Comparison of ENCODE assay signal across 23 cellular contexts in the genomic region with DNA sequence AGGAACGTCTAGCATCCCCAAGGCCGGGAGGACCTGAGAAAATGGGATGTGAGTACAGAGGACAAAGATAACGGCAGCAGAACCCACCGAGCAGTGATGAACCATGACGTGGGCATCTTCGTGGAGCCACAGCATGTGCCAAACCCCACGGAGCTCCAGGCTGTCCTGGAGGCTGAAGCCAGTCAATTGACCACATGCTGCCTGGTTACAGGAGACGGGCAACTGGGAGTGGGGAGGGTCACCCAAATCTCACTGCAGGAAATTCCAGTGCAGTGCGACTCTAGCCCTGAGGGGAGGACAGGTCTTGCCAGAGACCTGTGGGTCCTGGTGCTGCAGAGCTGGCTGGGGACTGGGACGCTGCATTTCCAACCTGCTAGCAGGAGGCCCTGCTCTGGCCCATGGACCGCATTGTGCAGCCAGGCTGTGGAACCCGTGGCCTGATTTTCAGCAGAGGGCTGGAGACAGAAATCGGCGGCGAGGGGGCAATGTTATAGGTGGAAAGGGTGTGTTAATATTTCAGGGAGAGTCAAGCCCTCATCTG. TPM values are rescaled to one million over a fixed set of nuclear protein-coding genes. Genes with fewer than 3 reads are reported as not detected.
DNase-seq lines count a peak whose midpoint lies in the region; ATAC-seq, FAIRE-seq and TF ChIP-seq lines count a peak whose summit lies in the region.
"Had no signal": no experiment of that assay in that cellular context is flagged by ENCODE, and none has a peak within 500 bp of the region (broad histone marks: within the 10 kb centered on the region; RNA-seq: fewer than 3 reads in every experiment).

No MANE protein-coding gene starts in this region.

- H2BK5ac ChIP-seq in H1 (ENCODE audit: low read depth, low read length) (no peak overlapping the region), neuronal stem cell (ENCODE audit: low read length) (no peak overlapping the region)

- H3K79me1 ChIP-seq in H1 (ENCODE audit: low read depth, low read length) (peaks cover 3% of the 10 kb centered on the region), neuronal stem cell (ENCODE audit: low read depth, low read length) (peaks cover 6% of the 10 kb centered on the region)

- peak overlapping the region; percentile 61 for H4K91ac ChIP-seq in H1 (replicated peaks; ENCODE audit: insufficient read length, low read length)
- H4K91ac ChIP-seq in neuronal stem cell (ENCODE audit: low read depth, low read length, poor library complexity), result no peak overlapping the region

- H3K4ac ChIP-seq in H1 (replicated peaks; ENCODE audit: insufficient read length, low read depth, low read length), result no peak overlapping the region
- no peak overlapping the region for H3K4ac ChIP-seq in neuronal stem cell (ENCODE audit: low read length)

- no peak overlapping the region for H2AFZ ChIP-seq in HepG2 (ENCODE audit: low read length)
- H2AFZ ChIP-seq in H1 (ENCODE audit: low read length), result 0 out of 2 replicates have a peak overlapping the region, but pooled peaks have one; percentile 50
- H2AFZ ChIP-seq in neuronal stem cell (ENCODE audit: low read length), result no peak overlapping the region

- intact Hi-C loops in HepG2 (cut with micrococcal nuclease; ENCODE audit: unreplicated experiment) (no loop called here), right lobe of liver (cut with DNase I) (no loop called here)

- H2BK15ac ChIP-seq in H1 (ENCODE audit: low read length), result no peak overlapping the region
- H2BK15ac ChIP-seq in neuronal stem cell (ENCODE audit: low read length), result no peak overlapping the region

- POLR2A ChIA-PET in HepG2 (lab: Yijun Ruan, JAX), result no interaction called here
- POLR2A ChIA-PET in H1 (lab: Charles Lee; ENCODE audit: partially characterized antibody), result interaction anchor here (0.6 to 7.3 kb wide), 5 partner anchors 9 to 1296 kb away, joined by 3 to 78 read pairs (median 9); no protein-coding TSS in a partner anchor

- H3K18ac ChIP-seq in H1 (ENCODE audit: extremely low read depth, low read length), result no peak overlapping the region
- H3K18ac ChIP-seq in neuronal stem cell (ENCODE audit: low read length), result no peak overlapping the region

- peaks cover 6% of the 10 kb centered on the region for H3K4me1 Mint-ChIP-seq in stimulated activated effector memory CD8-positive, alpha-beta T cell treated with anti-CD3 and anti-CD28 coated beads, Interleukin-12 subunit alpha, Interleukin-12 subunit beta, amount 100 ng/mL, for 72 hours

- ATAC-seq in HepG2 (peak; percentile 6; the same call in 1 of the 3 replicates), right lobe of liver (no peak), HG02623 (IDR thresholded peaks at IDR 0.05; ENCODE audit: unreplicated experiment) (no peak)
- no peak for ATAC-seq in stimulated activated effector memory CD8-positive, alpha-beta T cell treated with anti-CD3 and anti-CD28 coated beads, Interleukin-12 subunit alpha, Interleukin-12 subunit beta, amount 100 ng/mL, for 72 hours
- ATAC-seq: A549 had no signal

- H3K4me3 ChIP-seq in HepG2 (replicated peaks in 1 of 3; ENCODE audit: insufficient read depth in 1 of 3, low read depth in 2 of 3, low read length in 3 of 3) (no peak overlapping the region), right lobe of liver (no peak overlapping the region), H1 (ENCODE audit: extremely low read depth in 1 of 4, insufficient read depth in 2 of 4, low read depth in 3 of 4, low read length in 4 of 4) (no peak overlapping the region), neuronal stem cell (ENCODE audit: low read length in 2 of 2) (no peak overlapping the region)
- H3K4me3 ChIP-seq: A549; BLaER1 treated with 17β-estradiol and CSF1 and Interleukin-3, amounts not matched to agents 10 nM and 100 nM; MG63 had no signal

- H2BK120ac ChIP-seq in H1 (replicated peaks; ENCODE audit: low read depth, low read length) (no peak overlapping the region), neuronal stem cell (ENCODE audit: low read depth, low read length) (no peak overlapping the region)

- no peaks in the 10 kb centered on the region for H3K9me3 Mint-ChIP-seq in stimulated activated effector memory CD8-positive, alpha-beta T cell treated with anti-CD3 and anti-CD28 coated beads, Interleukin-12 subunit alpha, Interleukin-12 subunit beta, amount 100 ng/mL, for 72 hours
- H3K9me3 Mint-ChIP-seq: CD4-positive, alpha-beta T cell had no signal

- H3K4me1 ChIP-seq in HepG2 (ENCODE audit: insufficient read depth, low read length), result peaks cover 34% of the 10 kb centered on the region
- H3K4me1 ChIP-seq in right lobe of liver, result peaks cover 0 to 8% (median 0%) of the 10 kb centered on the region in 4 donors
- peaks cover 0 to 28% (median 6%) of the 10 kb centered on the region in 4 experiments; a peak in 6 of 7 replicates for H3K4me1 ChIP-seq in H1 (replicated peaks in 1 of 4; ENCODE audit: control insufficient read depth in 3 of 4, insufficient read depth in 4 of 4, low read length in 3 of 4)
- peaks cover 2 to 6% of the 10 kb centered on the region in 2 donors for H3K4me1 ChIP-seq in neuronal stem cell (ENCODE audit: control insufficient read depth in 2 of 2, insufficient read depth in 1 of 2, low read depth in 1 of 2, low read length in 2 of 2)
- H3K4me1 ChIP-seq: A549 had no signal

- FAIRE-seq in HepG2 (lab: Jason Lieb, UNC) (no peak), H1 (lab: Jason Lieb, UNC) (no peak)
- FAIRE-seq: A549, G401.6 had no signal

- no peak overlapping the region for H3K9ac ChIP-seq in HepG2 (ENCODE audit: insufficient read depth, low read depth, low read length)
- H3K9ac ChIP-seq in H1 (replicated peaks in 1 of 4; ENCODE audit: extremely low read depth in 1 of 4, low read depth in 3 of 4, low read length in 3 of 4), result no peak overlapping the region; a peak in 1 of 7 replicates
- H3K9ac ChIP-seq in neuronal stem cell (ENCODE audit: low read depth, low read length, poor library complexity), result no peak overlapping the region
- H3K9ac ChIP-seq: BLaER1 treated with 17β-estradiol and CSF1 and Interleukin-3, amounts not matched to agents 10 nM and 100 nM had no signal

- WGBS in HepG2 (ENCODE audit: low lambda C conversion rate), result 48% methylated on average over 12 of the region's 15 CpGs
- WGBS in right lobe of liver (ENCODE audit: insufficient coverage, low coverage, low lambda C conversion rate, missing lambda C conversion rate), result 68% methylated on average over 12 of the region's 15 CpGs
- 91% methylated on average over 15 of the region's 15 CpGs; no CpG with 5 or more reads in 1 of the 2 experiments for WGBS in H1 (ENCODE audit: extremely low coverage in 1 of 2, insufficient coverage in 1 of 2, insufficient read length in 1 of 2, insufficient replicate concordance in 2 of 2, low coverage in 1 of 2, low lambda C conversion rate in 2 of 2, missing lambda C conversion rate in 1 of 2), 2 experiments
- WGBS in neuronal stem cell (ENCODE audit: extremely low coverage in 2 of 2, insufficient read length in 2 of 2, insufficient replicate concordance in 1 of 2), 2 donors, result no CpG with 5 or more reads among the region's 15 CpGs

- no peak overlapping the region for H3K27ac ChIP-seq in HepG2 (ENCODE audit: extremely low read length, insufficient read depth, low read length)
- H3K27ac ChIP-seq in right lobe of liver, result no peak overlapping the region
- no peak overlapping the region for H3K27ac ChIP-seq in H1 (ENCODE audit: low read depth, low read length)
- H3K27ac ChIP-seq in neuronal stem cell (replicated peaks; ENCODE audit: low read length), result no peak overlapping the region
- H3K27ac ChIP-seq: A549; BLaER1 treated with 17β-estradiol and CSF1 and Interleukin-3, amounts not matched to agents 10 nM and 100 nM; RWPE1 had no signal

- H2BK12ac ChIP-seq in H1 (ENCODE audit: low read depth, low read length) (no peak overlapping the region), neuronal stem cell (ENCODE audit: low read length) (no peak overlapping the region)

- H3K4me2 ChIP-seq in HepG2 (ENCODE audit: low read depth, low read length), result no peak overlapping the region
- no peak overlapping the region for H3K4me2 ChIP-seq in H1 (ENCODE audit: insufficient read depth in 1 of 2, low read depth in 2 of 2, low read length in 2 of 2)
- no peak overlapping the region for H3K4me2 ChIP-seq in neuronal stem cell (ENCODE audit: insufficient read depth, low read length, poor library complexity, severe bottlenecking)
- H3K4me2 ChIP-seq: A549; BLaER1 treated with 17β-estradiol and CSF1 and Interleukin-3, amounts not matched to agents 10 nM and 100 nM had no signal

- no peak overlapping the region for H3K4me3 Mint-ChIP-seq in stimulated activated effector memory CD8-positive, alpha-beta T cell treated with anti-CD3 and anti-CD28 coated beads, Interleukin-12 subunit alpha, Interleukin-12 subunit beta, amount 100 ng/mL, for 72 hours
- H3K4me3 Mint-ChIP-seq: CD4-positive, alpha-beta T cell had no signal

- H3K27me3 ChIP-seq in HepG2 (ENCODE audit: control insufficient read depth in 1 of 2, insufficient read depth in 2 of 2, low read length in 2 of 2) (peaks cover 6 to 24% of the 10 kb centered on the region in 2 experiments; a peak in 4 of 5 replicates), right lobe of liver (no peaks in the 10 kb centered on the region), H1 (replicated peaks in 1 of 4; ENCODE audit: control insufficient read depth in 3 of 4, extremely low read depth in 1 of 4, insufficient read depth in 3 of 4, low read length in 3 of 4) (0 out of 7 replicates have a peak, but pooled peaks cover 0 to 4% (median 0%) of the 10 kb centered on the region in 4 experiments), neuronal stem cell (ENCODE audit: control insufficient read depth in 3 of 3, insufficient read depth in 3 of 3, low read depth in 1 of 3, low read length in 3 of 3) (peaks cover 0 to 8% (median 0%) of the 10 kb centered on the region in 3 experiments)

- in situ Hi-C loops in HepG2 (cut with HindIII; ENCODE audit: extremely low pct_ligation_motif_present, low pct_unique_long_range_greater_than_20kb), result no loop called here

- H3K79me2 ChIP-seq in HepG2 (ENCODE audit: insufficient read depth, low read length), result peaks cover 8% of the 10 kb centered on the region
- H3K79me2 ChIP-seq in H1 (ENCODE audit: control insufficient read depth in 1 of 2, insufficient read depth in 2 of 2, low read length in 2 of 2), result peaks cover 0 to 14% of the 10 kb centered on the region in 2 experiments; a peak in 2 of 4 replicates

- TF ChIP-seq POLR2A in HepG2 (IDR thresholded peaks at IDR 0.05; ENCODE audit: insufficient read depth in 1 of 2, low read depth in 2 of 2, low read length in 2 of 2) (no peak), right lobe of liver (IDR thresholded peaks at IDR 0.05) (no peak), H1 (IDR thresholded peaks at IDR 0.05; ENCODE audit: control extremely low read depth in 1 of 2, low read depth in 2 of 2, low read length in 2 of 2) (no peak)

- DNase-seq in HepG2 (ENCODE audit: low spot score), result no peak
- DNase-seq in right lobe of liver, result no peak
- DNase-seq in H1 (ENCODE audit: low read depth in 1 of 2, low spot score in 2 of 2), result peak in 1 of 2 experiments; percentile 45
- DNase-seq in neuronal stem cell (ENCODE audit: low spot score), result no peak
- no peak for DNase-seq in A172 (ENCODE audit: low spot score)
- DNase-seq in stimulated activated effector memory CD8-positive, alpha-beta T cell treated with anti-CD3 and anti-CD28 coated beads, Interleukin-12 subunit alpha, Interleukin-12 subunit beta, amount 100 ng/mL, for 72 hours (ENCODE audit: low spot score in 2 of 2), result no peak
- DNase-seq: AML-193; CD4-positive, alpha-beta T cell; DMS53; IMR-90; KG1; MG63; NCI-H1105 treated with DMSO at 0.1 percent for 48 hours; NCI-H146; NCI-H2029; NCI-H446 treated with DMSO at 0.1 percent for 48 hours; NCI-H526; SHP77 treated with DMSO at 0.1 percent for 48 hours had no signal

- H3K9me3 ChIP-seq in HepG2 (ENCODE audit: low read length) (no peaks in the 10 kb centered on the region), right lobe of liver (no peaks in the 10 kb centered on the region), H1 (ENCODE audit: insufficient read depth in 2 of 2, low read depth in 1 of 2, low read length in 1 of 2) (no peaks in the 10 kb centered on the region; a peak in 1 of 4 replicates), neuronal stem cell (replicated peaks in 1 of 2; ENCODE audit: control insufficient read depth in 2 of 2, insufficient read depth in 1 of 2, low read depth in 1 of 2, low read length in 2 of 2) (peaks cover 0 to 3% of the 10 kb centered on the region in 2 donors)
- H3K9me3 ChIP-seq: A549; BLaER1 treated with 17β-estradiol and CSF1 and Interleukin-3, amounts not matched to agents 10 nM and 100 nM; MG63 had no signal

- no peak overlapping the region; the same call in 1 of the 2 replicates for H2BK20ac ChIP-seq in H1 (ENCODE audit: low read length)

- H2AK5ac ChIP-seq in H1 (ENCODE audit: low read depth, low read length), result no peak overlapping the region
- peak overlapping the region; percentile 68 for H2AK5ac ChIP-seq in neuronal stem cell (ENCODE audit: low read depth, low read length)

- TF ChIP-seq RAD21 in HepG2 (CRISPR knock-in tag; IDR thresholded peaks at IDR 0.05) (no peak), H1 (IDR thresholded peaks at IDR 0.05 in 1 of 2, conservative IDR thresholded peaks at IDR 0.05 in 1 of 2; ENCODE audit: low read depth in 2 of 2, low read length in 2 of 2) (no peak)

- H4K8ac ChIP-seq in H1 (ENCODE audit: extremely low read depth, insufficient read depth, low read length) (peak overlapping the region; percentile 73; the same call in 1 of the 2 replicates), neuronal stem cell (ENCODE audit: low read depth, low read length) (no peak overlapping the region)

- no TSS peak for BruUV-seq in HepG2 (replicated peaks; lab: Mats Ljungman, UMichigan)

- H3K23me2 ChIP-seq in H1 (ENCODE audit: low read depth, low read length), result peaks cover 10% of the 10 kb centered on the region; the same call in 1 of the 2 replicates

- CTCF ChIA-PET in HepG2 (lab: Yijun Ruan, JAX; ENCODE audit: low intra/inter-chr PET ratio, low total read pairs), result no interaction called here
- CTCF ChIA-PET in H1 (lab: Charles Lee; ENCODE audit: partially characterized antibody), result interaction anchor here (0.8 to 1.7 kb wide), 3 partner anchors 12 to 24 kb away, joined by 3 to 8 read pairs (median 3); no protein-coding TSS in a partner anchor

- H3K23ac ChIP-seq in H1 (ENCODE audit: insufficient read length) (no peak overlapping the region), neuronal stem cell (ENCODE audit: low read depth, low read length, poor library complexity) (peak overlapping the region; percentile 58)

- H3K56ac ChIP-seq in H1 (replicated peaks; ENCODE audit: insufficient read length, low read depth, low read length), result no peak overlapping the region

- TF ChIP-seq EP300 in HepG2 (IDR thresholded peaks at IDR 0.05; ENCODE audit: low read depth in 2 of 2, low read length in 2 of 2) (no peak), HepG2 (CRISPR knock-in tag; IDR thresholded peaks at IDR 0.05; ENCODE audit: borderline replicate concordance) (no peak), H1 (IDR thresholded peaks at IDR 0.05; ENCODE audit: borderline replicate concordance in 1 of 2, low read depth in 2 of 2, low read length in 2 of 2) (no peak)

- H3K36me3 ChIP-seq in HepG2 (replicated peaks in 1 of 2; ENCODE audit: control insufficient read depth in 1 of 2, insufficient read depth in 2 of 2, low read length in 2 of 2), result no peaks in the 10 kb centered on the region
- no peaks in the 10 kb centered on the region for H3K36me3 ChIP-seq in right lobe of liver
- no peaks in the 10 kb centered on the region for H3K36me3 ChIP-seq in H1 (ENCODE audit: control insufficient read depth in 2 of 4, insufficient read depth in 4 of 4, low read length in 3 of 4)
- H3K36me3 ChIP-seq in neuronal stem cell (replicated peaks in 1 of 2; ENCODE audit: control insufficient read depth in 2 of 2, insufficient read depth in 2 of 2, low read length in 2 of 2), result no peaks in the 10 kb centered on the region
- H3K36me3 ChIP-seq: BLaER1 treated with 17β-estradiol and CSF1 and Interleukin-3, amounts not matched to agents 10 nM and 100 nM; MG63 had no signal

- H4K20me1 ChIP-seq in HepG2 (ENCODE audit: insufficient read depth, low read length) (peaks cover 8% of the 10 kb centered on the region; the same call in 1 of the 2 replicates), H1 (replicated peaks in 1 of 2; ENCODE audit: control insufficient read depth in 1 of 2, insufficient read depth in 2 of 2, low read length in 2 of 2) (peaks cover 0 to 4% of the 10 kb centered on the region in 2 experiments)

- H3K27ac Mint-ChIP-seq in stimulated activated effector memory CD8-positive, alpha-beta T cell treated with anti-CD3 and anti-CD28 coated beads, Interleukin-12 subunit alpha, Interleukin-12 subunit beta, amount 100 ng/mL, for 72 hours, result no peak overlapping the region
- H3K27ac Mint-ChIP-seq: CD4-positive, alpha-beta T cell had no signal

- H4K5ac ChIP-seq in H1 (ENCODE audit: insufficient read length, low read depth, low read length), result no peak overlapping the region

- TF ChIP-seq CTCF in HepG2 (CRISPR knock-in tag; IDR thresholded peaks at IDR 0.05), result no peak
- no peak for TF ChIP-seq CTCF in right lobe of liver (IDR thresholded peaks at IDR 0.05)
- no peak for TF ChIP-seq CTCF in H1 (IDR thresholded peaks at IDR 0.05; ENCODE audit: control extremely low read depth in 1 of 3, insufficient read depth in 1 of 3, low read depth in 1 of 3, low read length in 3 of 3)

- H3K36me3 Mint-ChIP-seq in stimulated activated effector memory CD8-positive, alpha-beta T cell treated with anti-CD3 and anti-CD28 coated beads, Interleukin-12 subunit alpha, Interleukin-12 subunit beta, amount 100 ng/mL, for 72 hours, result peaks cover 6% of the 10 kb centered on the region

- H3K14ac ChIP-seq in H1 (ENCODE audit: insufficient read length) (no peak overlapping the region), neuronal stem cell (ENCODE audit: low read length) (no peak overlapping the region)

RNA-seq across cellular contexts. Expression of gene GRTP1, which starts 3.2 kb away (rescaled TPM):
- total RNA-seq in HepG2 (2016; rRNA removed; fragmentation: Illumina TruSeq; extraction: Trizol) (30.3 and 30.8 TPM in 2 replicates), right lobe of liver (10 to 100 TPM; 18.5 to 41.3 (median 30.8) TPM)
- total RNA-seq in HepG2 (2016; cell fraction: cytosol; rRNA removed; fragmentation: Illumina TruSeq; extraction: Trizol; ENCODE audit: low read depth), result 17.7 and 18.0 TPM in 2 replicates
- 26.5 and 33.7 TPM in 2 replicates for total RNA-seq in HepG2 (2016; cell fraction: insoluble cytoplasmic fraction; rRNA removed; fragmentation: Illumina TruSeq; extraction: Trizol)
- 27.8 and 29.0 TPM in 2 replicates for total RNA-seq in HepG2 (2016; cell fraction: membrane; rRNA removed; fragmentation: Illumina TruSeq; extraction: Trizol)
- 23.1 and 27.9 TPM in 2 replicates for total RNA-seq in HepG2 (2016; cell fraction: nucleus; rRNA removed; fragmentation: Illumina TruSeq; extraction: Trizol)
- polyA plus RNA-seq in HepG2 (2011; rRNA removed) (40.5 and 40.6 TPM in 2 replicates), H1 (2011; rRNA removed) (34.7 and 47.5 TPM in 2 replicates)
- polyA plus RNA-seq in HepG2 (2011; cell fraction: cytosol; rRNA removed), result 37.5 and 37.6 TPM in 2 replicates
- polyA plus RNA-seq in HepG2 (2011; cell fraction: nucleus; rRNA removed), result 59.1 and 60.0 TPM in 2 replicates
- 34.3 and 37.7 TPM in 2 replicates for polyA plus RNA-seq in HepG2 (2012)
- polyA plus RNA-seq in HepG2 (2016; cell fraction: cytosol; fragmentation: Illumina TruSeq; extraction: Trizol; ENCODE audit: low read depth), result 20.4 and 24.5 TPM in 2 replicates
- 35.9 and 37.1 TPM in 2 replicates for polyA plus RNA-seq in HepG2 (2016; cell fraction: insoluble cytoplasmic fraction; fragmentation: Illumina TruSeq; extraction: Trizol; ENCODE audit: low read depth)
- polyA plus RNA-seq in HepG2 (2016; cell fraction: membrane; fragmentation: Illumina TruSeq; extraction: Trizol; ENCODE audit: low read depth), result 24.9 and 27.8 TPM in 2 replicates
- polyA plus RNA-seq in HepG2 (2016; cell fraction: nucleus; fragmentation: Illumina TruSeq; extraction: Trizol; ENCODE audit: insufficient read depth, low read depth), result 54.4 and 56.0 TPM in 2 replicates
- 6.8 and 20.0 TPM in 2 replicates for polyA minus RNA-seq in HepG2 (2011; rRNA and poly(A)+ RNA removed; ENCODE audit: low replicate concordance)
- polyA minus RNA-seq in HepG2 (2011; cell fraction: cytosol; rRNA and poly(A)+ RNA removed), result 21.8 and 23.7 TPM in 2 replicates
- 23.2 and 26.8 TPM in 2 replicates for polyA minus RNA-seq in HepG2 (2011; cell fraction: nucleus; rRNA and poly(A)+ RNA removed)
- 52.0 and 54.3 TPM in 2 replicates for total RNA-seq in H1 (2021; fragmentation: NEBNext Ultra II Directional; extraction: Animal tissue kit (Norgen Biotek cat#: 25700))
- polyA plus RNA-seq in H1 (2011; cell fraction: cytosol; rRNA removed), result 42.5 TPM
- 44.3 TPM for polyA plus RNA-seq in H1 (2011; cell fraction: nucleus; rRNA removed)
- polyA plus RNA-seq in H1 (2012, experiment 1 of 2), result 42.4 to 45.7 TPM (median 42.7 TPM) in 4 replicates
- 43.5 TPM for polyA plus RNA-seq in H1 (2012, experiment 2 of 2)
- polyA plus RNA-seq in H1 (2013, experiment 1 of 2), result 29.8 TPM
- 25.9 TPM for polyA plus RNA-seq in H1 (2013, experiment 2 of 2)
- 15.8 and 16.3 TPM in 2 replicates for polyA minus RNA-seq in H1 (2011; rRNA and poly(A)+ RNA removed)
- 33.6 TPM for polyA minus RNA-seq in H1 (2011; cell fraction: cytosol; rRNA and poly(A)+ RNA removed)
- polyA minus RNA-seq in H1 (2011; cell fraction: nucleus; rRNA and poly(A)+ RNA removed), result 39.4 TPM
- 10.2 TPM for polyA plus RNA-seq in neuronal stem cell (2013, experiment 1 of 2)
- 10.0 TPM for polyA plus RNA-seq in neuronal stem cell (2013, experiment 2 of 2)
- total RNA-seq in A172 (2014; rRNA removed; shearing (Covaris generic)), result not detected in 2 replicates

Comparison
In these comparisons a context has a peak if more than half of its experiments do, and no peak if none do; other contexts are left out.
1. RNA of gene GRTP1, which starts 3.2 kb away (total RNA-seq): 52.0 to 54.3 TPM in H1, 18.5 to 41.3 TPM in right lobe of liver and 17.7 to 33.7 TPM in HepG2; not detected in A172; every median in the first group is over 10 times any median in the second.